In genomic region chr13:100666124-100666523, GRCh38 we compare ENCODE assay signal across 15 cellular contexts. TPM values are rescaled to one million over a fixed set of nuclear protein-coding genes. Genes with fewer than 3 reads are reported as not detected.
DNase-seq lines count a peak whose midpoint lies in the region; ATAC-seq, FAIRE-seq and TF ChIP-seq lines count a peak whose summit lies in the region.
"Had no signal": no experiment of that assay in that cellular context is flagged by ENCODE, and none has a peak within 500 bp of the region (broad histone marks: within the 10 kb centered on the region; RNA-seq: fewer than 3 reads in every experiment).

No MANE protein-coding gene starts in this region.

- POLR2A ChIA-PET in A673 (lab: Charles Lee; ENCODE audit: low non-redundant PET), result no interaction called here
- POLR2A ChIA-PET in SK-N-SH (lab: Yijun Ruan, JAX), result no interaction called here

- H3K27ac ChIP-seq in A673 (ENCODE audit: low read depth, low read length, poor library complexity, severe bottlenecking), result peak overlapping the region; percentile 34
- H3K27ac ChIP-seq in SK-N-SH (ENCODE audit: low read depth in 2 of 2, low read length in 1 of 2), result peak overlapping the region in 1 of 2 experiments; percentile 7; a peak in 1 of 4 replicates
- H3K27ac ChIP-seq: esophagus squamous epithelium, VCaP had no signal

- CTCF ChIA-PET in A673 (lab: Charles Lee) (no interaction called here), SK-N-SH (lab: Yijun Ruan, JAX) (interaction anchor here (1.2 kb wide), 1 partner anchor 20 kb away, joined by 3 read pairs; no protein-coding TSS in a partner anchor)

- no peak overlapping the region for H3K4me2 ChIP-seq in SK-N-SH

- H3K4me1 ChIP-seq in A673 (ENCODE audit: insufficient read depth, low read length, poor library complexity, severe bottlenecking) (peaks cover 13% of the 10 kb centered on the region), SK-N-SH (ENCODE audit: control insufficient read depth in 1 of 2, insufficient read depth in 2 of 2, low read depth in 1 of 2, low read length in 1 of 2) (peaks cover 3 to 11% of the 10 kb centered on the region in 2 experiments; a peak in 2 of 4 replicates)
- H3K4me1 ChIP-seq: esophagus squamous epithelium had no signal

- no peaks in the 10 kb centered on the region for H3K9me2 ChIP-seq in SK-N-SH

- DNase-seq in A673 (ENCODE audit: low spot score), result peak; percentile 80
- DNase-seq in NCI-H1105 treated with DMSO at 0.1 percent for 48 hours (lab: John Stamatoyannopoulos, UW), result peak; percentile 53
- DNase-seq in SK-N-SH, result peak; percentile 64
- peak; percentile 61 for DNase-seq in fibroblast of the aortic adventitia (ENCODE audit: low read depth)
- DNase-seq in activated gamma-delta T cell treated with Interleukin-2 at 50 U/mL for 16 hours, result no peak
- DNase-seq in stimulated activated naive CD4-positive, alpha-beta T cell (lab: John Stamatoyannopoulos, UW), result no peak
- DNase-seq in HTR-8/SVneo (ENCODE audit: insufficient read length, low spot score), result no peak
- DNase-seq: Caco-2, esophagus squamous epithelium, IMR-90, NCI-H526 treated with DMSO at 0.1 percent for 48 hours, RPMI8226 had no signal

- H3K27me3 ChIP-seq in A673 (replicated peaks; ENCODE audit: insufficient read depth, low read depth, low read length, poor library complexity) (no peaks in the 10 kb centered on the region), SK-N-SH (ENCODE audit: insufficient read depth) (no peaks in the 10 kb centered on the region)
- H3K27me3 ChIP-seq: esophagus squamous epithelium had no signal

- intact Hi-C loops in A673 (cut with micrococcal nuclease; ENCODE audit: unreplicated experiment), result no loop called here

- TF ChIP-seq CTCF in A673 (conservative IDR thresholded peaks at IDR 0.05; ENCODE audit: low read depth, low read length) (no peak), SK-N-SH (IDR thresholded peaks at IDR 0.05) (no peak), fibroblast of the aortic adventitia (IDR thresholded peaks at IDR 0.05; ENCODE audit: insufficient read depth, low read length) (no peak)

- no peaks in the 10 kb centered on the region for H4K20me1 ChIP-seq in SK-N-SH (ENCODE audit: insufficient read depth)

- no peak overlapping the region for H3K4me3 ChIP-seq in A673 (ENCODE audit: low read depth, low read length, poor library complexity, severe bottlenecking)
- no peak overlapping the region for H3K4me3 ChIP-seq in SK-N-SH (ENCODE audit: low read depth in 2 of 2, low read length in 1 of 2)
- no peak overlapping the region for H3K4me3 ChIP-seq in fibroblast of the aortic adventitia (ENCODE audit: low read depth, low read length)
- H3K4me3 ChIP-seq: esophagus squamous epithelium had no signal

- BruUV-seq in A673 (replicated peaks; lab: Mats Ljungman, UMichigan), result no TSS peak

- H3K79me2 ChIP-seq in SK-N-SH (ENCODE audit: insufficient read depth), result peaks cover 15% of the 10 kb centered on the region; the same call in 1 of the 2 replicates

- H3K9me3 ChIP-seq in A673 (ENCODE audit: low read depth, low read length, poor library complexity, severe bottlenecking), result no peaks in the 10 kb centered on the region
- no peaks in the 10 kb centered on the region for H3K9me3 ChIP-seq in SK-N-SH
- H3K9me3 ChIP-seq: Caco-2, esophagus squamous epithelium had no signal

- no peak for ATAC-seq in GM18502 (IDR thresholded peaks at IDR 0.05; ENCODE audit: poor library complexity, unreplicated experiment)
- ATAC-seq: HCT116 had no signal

- H2AFZ ChIP-seq in SK-N-SH (ENCODE audit: low read depth), result no peak overlapping the region

- no peak for FAIRE-seq in HTR-8/SVneo (lab: Jason Lieb, UNC)

- TF ChIP-seq RAD21 in SK-N-SH (IDR thresholded peaks at IDR 0.05; ENCODE audit: low read length), result no peak

- no peaks in the 10 kb centered on the region for H3F3A ChIP-seq in SK-N-SH (replicated peaks; ENCODE audit: insufficient read depth)

- peaks cover 55% of the 10 kb centered on the region for H3K36me3 ChIP-seq in A673 (ENCODE audit: insufficient read depth, low read length, poor library complexity, severe bottlenecking)
- H3K36me3 ChIP-seq in SK-N-SH (replicated peaks in 1 of 2; ENCODE audit: control insufficient read depth in 1 of 2, insufficient read depth in 2 of 2, low read length in 1 of 2), result peaks cover 18 to 66% of the 10 kb centered on the region in 2 experiments

- H3K9ac ChIP-seq in SK-N-SH, result no peak overlapping the region

- TF ChIP-seq EP300 in SK-N-SH (IDR thresholded peaks at IDR 0.05; ENCODE audit: borderline replicate concordance in 1 of 2, low read depth in 1 of 2, low read length in 1 of 2), result 0 out of 4 replicates have a peak, but pooled peaks of 1 of the 2 experiments have one; percentile 22

- 82% methylated on average over 5 of the region's 5 CpGs for WGBS in SK-N-SH (ENCODE audit: low lambda C conversion rate)

TF ChIP-seq in SK-N-SH, 30 proteins besides CTCF, POLR2A, EP300 and RAD21:
- no peak for TF ChIP-seq SMC3 (IDR thresholded peaks at IDR 0.05; ENCODE audit: low read depth, low read length)
- TF ChIP-seq CHD2 (IDR thresholded peaks at IDR 0.05; ENCODE audit: low read length, partially characterized antibody), result peak; percentile 48
- no peak for TF ChIP-seq ZBTB33 (IDR thresholded peaks at IDR 0.05; ENCODE audit: borderline replicate concordance, low read depth)
- no peak for TF ChIP-seq RXRA (IDR thresholded peaks at IDR 0.05; ENCODE audit: borderline replicate concordance, low read depth)

RNA-seq across cellular contexts. Expression of gene TMTC4, which starts 8.5 kb away (rescaled TPM):
- total RNA-seq in A673 (2021) (21.3 and 33.6 TPM in 2 replicates), fibroblast of the aortic adventitia (ENCODE audit: low replicate concordance) (19.5 and 23.3 TPM in 2 replicates)
- 22.3 and 24.4 TPM in 2 replicates for polyA plus RNA-seq in SK-N-SH (2012; rRNA removed)
- polyA plus RNA-seq in SK-N-SH (2012; cell fraction: cytosol; rRNA removed), result 15.4 and 18.8 TPM in 2 replicates
- polyA plus RNA-seq in SK-N-SH (2012; cell fraction: nucleus; rRNA removed), result 45.5 and 55.7 TPM in 2 replicates

Comparison
In these comparisons a context has a peak if more than half of its experiments do, and no peak if none do; other contexts are left out.
1. DNase-seq: peak in A673 (single experiment), NCI-H1105 treated with DMSO at 0.1 percent for 48 hours (single experiment), SK-N-SH (single experiment) and fibroblast of the aortic adventitia (single experiment); none in activated gamma-delta T cell treated with Interleukin-2 at 50 U/mL for 16 hours (single experiment), stimulated activated naive CD4-positive, alpha-beta T cell (0 of 6) and HTR-8/SVneo (single experiment).